Comparison of ENCODE assay signal across 25 cellular contexts in the genomic region with DNA sequence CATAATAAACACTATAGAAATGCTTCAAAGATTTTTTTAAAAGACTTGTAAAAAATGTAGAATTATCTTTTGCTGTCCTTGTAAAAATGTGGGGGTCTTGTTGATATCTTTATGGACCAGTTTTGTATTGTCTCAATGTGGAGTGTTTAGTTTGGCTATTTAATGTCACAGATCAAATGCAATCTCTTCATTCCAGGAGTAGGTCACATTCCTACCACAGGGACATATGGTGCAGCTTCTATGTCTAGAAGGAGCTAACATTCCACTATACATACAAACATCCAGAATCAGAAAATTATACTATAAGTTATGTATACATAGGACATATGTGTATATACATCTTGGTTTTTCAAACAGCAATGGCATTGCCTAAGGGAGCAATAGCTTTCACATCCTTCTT.
"Had no signal": no experiment of that assay in that cellular context is flagged by ENCODE, and none has a peak within 500 bp of the region (broad histone marks: within the 10 kb centered on the region; RNA-seq: fewer than 3 reads in every experiment).

No MANE protein-coding gene starts in this region.

- H3K9me3 Mint-ChIP-seq: activated CD8-positive, alpha-beta T cell treated with anti-CD3 and anti-CD28 coated beads for 36 hours; activated naive CD8-positive, alpha-beta T cell treated with anti-CD3 and anti-CD28 coated beads, Interleukin-2, amount 50 U/mL, for 24 hours; T-helper 2 cell treated with Interferon-gamma antibody and Interleukin-4, amounts not matched to agents 5 μg/mL and 100 μg/mL, for 36 hours had no signal

- H3K9me3 ChIP-seq: body of pancreas, esophagus muscularis mucosa, gastroesophageal sphincter, left ventricle myocardium inferior, stomach, suprapubic skin, tibial nerve had no signal

- H3K27me3 Mint-ChIP-seq: activated CD4-positive, alpha-beta T cell treated with anti-CD3 and anti-CD28 coated beads, Interleukin-2, amount 10 ng/mL, durations not matched to agents 7 days and 5 days; activated CD8-positive, alpha-beta memory T cell treated with anti-CD3 and anti-CD28 coated beads, Interleukin-2, amount 10 ng/mL, durations not matched to agents 7 days and 5 days; activated CD8-positive, alpha-beta T cell treated with anti-CD3 and anti-CD28 coated beads for 36 hours; activated naive CD8-positive, alpha-beta T cell treated with anti-CD3 and anti-CD28 coated beads, Interleukin-2, amount 50 U/mL, for 24 hours; dendritic cell treated with granulocyte-macrophage colony-stimulating factor and Interleukin-4, amounts not matched to agents 40 ng/mL and 50 ng/mL, for 4 days had no signal

- H3K4me3 Mint-ChIP-seq: activated CD4-positive, alpha-beta T cell treated with anti-CD3 and anti-CD28 coated beads, Interleukin-2, amount 10 ng/mL, durations not matched to agents 7 days and 5 days; activated CD8-positive, alpha-beta memory T cell treated with anti-CD3 and anti-CD28 coated beads, Interleukin-2, amount 10 ng/mL, durations not matched to agents 7 days and 5 days; activated CD8-positive, alpha-beta T cell treated with anti-CD3 and anti-CD28 coated beads for 36 hours; activated naive CD8-positive, alpha-beta T cell treated with anti-CD3 and anti-CD28 coated beads, Interleukin-2, amount 50 U/mL, for 24 hours; dendritic cell treated with granulocyte-macrophage colony-stimulating factor and Interleukin-4, amounts not matched to agents 40 ng/mL and 50 ng/mL, for 4 days; naive thymus-derived CD4-positive, alpha-beta T cell; neural progenitor cell; T-helper 2 cell treated with Interferon-gamma antibody and Interleukin-4, amounts not matched to agents 5 μg/mL and 100 μg/mL, for 36 hours had no signal

- H3K27me3 ChIP-seq: body of pancreas, esophagus muscularis mucosa, gastroesophageal sphincter, neural progenitor cell, stomach, suprapubic skin, tibial nerve had no signal

- H3K4me2 ChIP-seq: neural progenitor cell had no signal

- H3K4me1 ChIP-seq: esophagus muscularis mucosa, gastroesophageal sphincter, left ventricle myocardium inferior, tibial nerve had no signal

- H3K4me3 ChIP-seq: body of pancreas, esophagus muscularis mucosa, gastroesophageal sphincter, left ventricle myocardium inferior, neural progenitor cell, stomach, suprapubic skin, tibial nerve had no signal

- H3K4me1 Mint-ChIP-seq: activated CD4-positive, alpha-beta T cell treated with anti-CD3 and anti-CD28 coated beads, Interleukin-2, amount 10 ng/mL, durations not matched to agents 7 days and 5 days; activated CD8-positive, alpha-beta memory T cell treated with anti-CD3 and anti-CD28 coated beads, Interleukin-2, amount 10 ng/mL, durations not matched to agents 7 days and 5 days; naive thymus-derived CD4-positive, alpha-beta T cell had no signal

- ATAC-seq: activated CD8-positive, alpha-beta memory T cell treated with anti-CD3 and anti-CD28 coated beads, Interleukin-2, amount 10 ng/mL, durations not matched to agents 7 days and 5 days; activated CD8-positive, alpha-beta T cell treated with anti-CD3 and anti-CD28 coated beads for 36 hours; activated naive CD8-positive, alpha-beta T cell treated with anti-CD3 and anti-CD28 coated beads, Interleukin-2, amount 50 U/mL, for 24 hours; body of pancreas; gastroesophageal sphincter; naive thymus-derived CD4-positive, alpha-beta T cell had no signal

- H3K9ac ChIP-seq: neural progenitor cell had no signal

- H3K27ac Mint-ChIP-seq: activated CD4-positive, alpha-beta T cell treated with anti-CD3 and anti-CD28 coated beads, Interleukin-2, amount 10 ng/mL, durations not matched to agents 7 days and 5 days; activated CD8-positive, alpha-beta memory T cell treated with anti-CD3 and anti-CD28 coated beads, Interleukin-2, amount 10 ng/mL, durations not matched to agents 7 days and 5 days; activated CD8-positive, alpha-beta T cell treated with anti-CD3 and anti-CD28 coated beads for 36 hours; activated naive CD8-positive, alpha-beta T cell treated with anti-CD3 and anti-CD28 coated beads, Interleukin-2, amount 50 U/mL, for 24 hours; dendritic cell treated with granulocyte-macrophage colony-stimulating factor and Interleukin-4, amounts not matched to agents 40 ng/mL and 50 ng/mL, for 4 days; naive thymus-derived CD4-positive, alpha-beta T cell; T-helper 2 cell treated with Interferon-gamma antibody and Interleukin-4, amounts not matched to agents 5 μg/mL and 100 μg/mL, for 36 hours had no signal

- H3K36me3 ChIP-seq: esophagus muscularis mucosa, gastroesophageal sphincter, left ventricle myocardium inferior, neural progenitor cell, stomach, suprapubic skin, tibial nerve, WERI-Rb-1 had no signal

- H3K27ac ChIP-seq: body of pancreas, esophagus muscularis mucosa, gastroesophageal sphincter, left ventricle myocardium inferior, neural progenitor cell, stomach, suprapubic skin, tibial nerve, WERI-Rb-1 had no signal

- H2AFZ ChIP-seq: neural progenitor cell had no signal

- DNase-seq: activated CD4-positive, alpha-beta T cell treated with anti-CD3 and anti-CD28 coated beads, Interleukin-2, amount 10 ng/mL, durations not matched to agents 7 days and 5 days; activated CD4-positive, CD25-positive, alpha-beta regulatory T cell treated with anti-CD3 and anti-CD28 coated beads, Interleukin-2, amount 50 U/mL, for 72 hours; activated CD8-positive, alpha-beta memory T cell treated with anti-CD3 and anti-CD28 coated beads, Interleukin-2, amount 10 ng/mL, durations not matched to agents 7 days and 5 days; activated CD8-positive, alpha-beta T cell treated with anti-CD3 and anti-CD28 coated beads for 36 hours; activated effector memory CD4-positive, alpha-beta T cell treated with anti-CD3 and anti-CD28 coated beads, Interleukin-2, amount 50 U/mL, for 16 hours; activated naive CD4-positive, alpha-beta T cell treated with anti-CD3 and anti-CD28 coated beads, Interleukin-2, amount 50 U/mL, for 16 hours; activated naive CD8-positive, alpha-beta T cell treated with anti-CD3 and anti-CD28 coated beads, Interleukin-2, amount 50 U/mL, for 24 hours; activated T-cell treated with anti-CD3 and anti-CD28 coated beads for 4 hours; body of pancreas; effector CD8-positive, alpha-beta T cell; head of caudate nucleus; hypothalamus; left ventricle myocardium inferior; naive thymus-derived CD4-positive, alpha-beta T cell; retina; stimulated activated CD4-positive, alpha-beta T cell treated with anti-CD3 and anti-CD28 coated beads, Interleukin-12 subunit alpha, Interleukin-12 subunit beta, amount 100 ng/mL, for 4 hours; stomach; WERI-Rb-1 had no signal

- H3K36me3 Mint-ChIP-seq: activated CD8-positive, alpha-beta memory T cell treated with anti-CD3 and anti-CD28 coated beads, Interleukin-2, amount 10 ng/mL, durations not matched to agents 7 days and 5 days; naive thymus-derived CD4-positive, alpha-beta T cell had no signal
